ENCODE assay signal across 8 cellular contexts in genomic region chr3:9731206-9732079, GRCh38. TPM values are rescaled to one million over a fixed set of nuclear protein-coding genes. Genes with fewer than 3 reads are reported as not detected.
DNase-seq lines count a peak whose midpoint lies in the region; ATAC-seq and TF ChIP-seq lines count a peak whose summit lies in the region.

TSS of gene BRPF1 (plus strand) at chr3:9731735. CDS start at chr3:9734141, 2,406 bp downstream.

- ATAC-seq in GM19351 (IDR thresholded peaks at IDR 0.05; ENCODE audit: unreplicated experiment) (peak; percentile 88), HG03521 (IDR thresholded peaks at IDR 0.05; ENCODE audit: unreplicated experiment) (peak; percentile 94), left lung (peak; percentile 98)

- H3K9ac ChIP-seq in BLaER1 treated with 17β-estradiol and CSF1 and Interleukin-3, amounts not matched to agents 10 nM and 100 nM = peak within 1 kb of the TSS; percentile 97 to 100 (median 100)

- no peaks in the 10 kb centered on the region for H3K27me3 ChIP-seq in BLaER1 treated with 17β-estradiol and CSF1 and Interleukin-3, amounts not matched to agents 10 nM and 100 nM
- no peaks in the 10 kb centered on the region for H3K27me3 ChIP-seq in left lung

- peak within 1 kb of the TSS; percentile 98 to 100 (median 100) for H3K27ac ChIP-seq in BLaER1 treated with 17β-estradiol and CSF1 and Interleukin-3, amounts not matched to agents 10 nM and 100 nM
- H3K27ac ChIP-seq in left lung = peak within 1 kb of the TSS; percentile 98

- peak within 1 kb of the TSS; percentile 93 to 98 (median 96) for H3K4me2 ChIP-seq in BLaER1 treated with 17β-estradiol and CSF1 and Interleukin-3, amounts not matched to agents 10 nM and 100 nM

- intact Hi-C loops in left lung (cut with DNase I) = no loop called here

- peaks cover 27 to 48% (median 45%) of the 10 kb centered on the region in 11 experiments; a peak in 21 of 22 replicates for H4K20me1 ChIP-seq in BLaER1 treated with 17β-estradiol and CSF1 and Interleukin-3, amounts not matched to agents 10 nM and 100 nM

- H3K4me3 ChIP-seq in BLaER1 treated with 17β-estradiol and CSF1 and Interleukin-3, amounts not matched to agents 10 nM and 100 nM = peak within 1 kb of the TSS; percentile 92 to 100 (median 98)
- peak within 1 kb of the TSS; percentile 97 to 99 for H3K4me3 ChIP-seq in left lung

- H3K4me1 ChIP-seq in BLaER1 treated with 17β-estradiol and CSF1 and Interleukin-3, amounts not matched to agents 10 nM and 100 nM = peaks cover 38 to 80% (median 64%) of the 10 kb centered on the region in 10 experiments
- peaks cover 12 to 44% of the 10 kb centered on the region in 2 donors for H3K4me1 ChIP-seq in left lung

- peak; percentile 97 for DNase-seq in NCI-H748 (lab: John Stamatoyannopoulos, UW; ENCODE audit: unreplicated experiment)
- DNase-seq in activated CD4-positive, alpha-beta T cell treated with anti-CD3 and anti-CD28 coated beads, Interleukin-2, amount 50 U/mL, for 1 hour = peak; percentile 99
- DNase-seq in dedifferentiated amniotic fluid mesenchymal stem cell (ENCODE audit: extremely low spot score) = peak; percentile 99
- DNase-seq in left lung = peak; percentile 100
- peak; percentile 99 to 100 for DNase-seq in stimulated activated CD4-positive, alpha-beta T cell treated with anti-CD3 and anti-CD28 coated beads, Interleukin-2, amount 100 ng/mL, for 48 hours

- H3K9me3 ChIP-seq in BLaER1 treated with 17β-estradiol and CSF1 and Interleukin-3, amounts not matched to agents 10 nM and 100 nM (replicated peaks in 1 of 11) = no peaks in the 10 kb centered on the region
- no peaks in the 10 kb centered on the region for H3K9me3 ChIP-seq in left lung

- no peak for TF ChIP-seq CTCF in left lung (IDR thresholded peaks at IDR 0.05)

- peaks cover 23 to 40% (median 36%) of the 10 kb centered on the region in 11 experiments for H3K36me3 ChIP-seq in BLaER1 treated with 17β-estradiol and CSF1 and Interleukin-3, amounts not matched to agents 10 nM and 100 nM
- H3K36me3 ChIP-seq in left lung = peaks cover 0 to 23% of the 10 kb centered on the region in 2 donors

RNA-seq across cellular contexts. Expression of gene BRPF1, which starts in this region (rescaled TPM):
- 10 to 100 TPM; 15.2 to 22.3 TPM for total RNA-seq in left lung

Comparison
In these comparisons a context has a peak if more than half of its experiments do, and no peak if none do; other contexts are left out.
1. Peak in every context shown above with its lines: DNase-seq, ATAC-seq, H3K4me3 ChIP-seq and H3K27ac ChIP-seq.